Comparison of ENCODE assay signal across 1 cellular context in genomic region chr3:71245052-71245488, GRCh38.
TF ChIP-seq lines count a peak whose summit lies in the region.

No MANE protein-coding gene starts in this region.

TF ChIP-seq in IMR-90, 13 proteins besides CTCF, POLR2A, EP300 and RAD21:
- TF ChIP-seq MXI1 (IDR thresholded peaks at IDR 0.05; ENCODE audit: borderline replicate concordance, low read depth, low read length) (no peak), MAZ (IDR thresholded peaks at IDR 0.05; ENCODE audit: borderline replicate concordance, low read depth, low read length) (peak; percentile 37; the same call in 1 of the 2 replicates), NFE2L2 (IDR thresholded peaks at IDR 0.05; ENCODE audit: low read depth, low read length) (no peak)
